In the genomic region with DNA sequence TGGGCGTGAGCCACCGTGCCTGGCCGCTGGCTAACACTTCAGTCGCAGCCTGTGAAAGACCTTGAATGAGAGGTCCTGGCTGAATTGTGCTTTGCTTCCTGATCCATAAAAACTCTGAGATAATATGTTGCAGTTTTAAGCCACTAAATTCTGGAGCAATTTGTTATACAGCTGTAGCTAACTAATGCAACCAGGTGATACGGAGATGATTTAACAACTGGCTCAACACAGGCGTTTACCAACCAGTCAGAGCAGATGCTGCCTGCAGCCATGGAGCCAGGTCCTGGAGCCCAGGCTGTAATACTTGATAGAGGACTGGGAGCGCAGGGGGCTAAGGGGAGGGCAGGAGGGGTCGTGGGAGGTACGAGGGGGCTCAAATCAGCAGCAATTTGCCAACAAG, we compare ENCODE assay signal across 1 cellular context.
TF ChIP-seq lines count a peak whose summit lies in the region.

No MANE protein-coding gene starts in this region.

TF ChIP-seq in K562, 482 proteins besides CTCF, POLR2A, EP300 and RAD21:
- peak; percentile 8 for TF ChIP-seq RBM25 (IDR thresholded peaks at IDR 0.05; ENCODE audit: low read depth, low read length, severe bottlenecking)
- no peak for TF ChIP-seq HNRNPK (IDR thresholded peaks at IDR 0.05; ENCODE audit: low read depth, low read length, poor library complexity, severe bottlenecking)
